2 cellular contexts compared by ENCODE assay signal in the genomic region with DNA sequence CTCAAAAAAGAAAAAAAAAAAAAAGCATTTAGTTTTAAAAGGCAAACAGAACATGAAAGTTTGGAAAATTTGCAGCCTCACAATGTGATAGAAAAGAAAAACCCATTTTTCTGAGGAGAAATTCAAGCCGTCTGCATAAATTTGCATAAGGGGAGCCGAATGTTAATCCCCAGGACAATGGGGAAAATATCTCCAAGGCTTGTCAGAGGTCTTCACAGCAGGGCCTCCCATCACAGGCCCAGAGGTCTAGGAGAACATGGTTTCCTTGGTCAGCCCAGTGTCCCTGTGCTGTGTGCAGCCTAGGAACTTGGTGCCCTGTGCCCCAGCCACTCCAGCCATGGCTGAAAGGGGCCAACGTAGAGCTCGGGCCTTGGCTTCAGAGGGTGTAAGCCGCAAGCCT.
TF ChIP-seq lines count a peak whose summit lies in the region.

No MANE protein-coding gene starts in this region.

TF ChIP-seq in GM23338, 12 proteins besides CTCF, POLR2A, EP300 and RAD21:
- TF ChIP-seq ZNF114 (CRISPR knock-in tag; IDR thresholded peaks at IDR 0.05) = no peak
- peak; percentile 91 for TF ChIP-seq ZNF462 (CRISPR knock-in tag; IDR thresholded peaks at IDR 0.05)

TF ChIP-seq in H1, 55 proteins besides CTCF, POLR2A, EP300 and RAD21:
- no peak for TF ChIP-seq CHD1 (IDR thresholded peaks at IDR 0.05; ENCODE audit: low read depth, low read length)
- TF ChIP-seq POU5F1 (IDR thresholded peaks at IDR 0.05; ENCODE audit: low read depth, low read length) = peak; percentile 58; the same call in 1 of the 2 replicates
